In the genomic region with DNA sequence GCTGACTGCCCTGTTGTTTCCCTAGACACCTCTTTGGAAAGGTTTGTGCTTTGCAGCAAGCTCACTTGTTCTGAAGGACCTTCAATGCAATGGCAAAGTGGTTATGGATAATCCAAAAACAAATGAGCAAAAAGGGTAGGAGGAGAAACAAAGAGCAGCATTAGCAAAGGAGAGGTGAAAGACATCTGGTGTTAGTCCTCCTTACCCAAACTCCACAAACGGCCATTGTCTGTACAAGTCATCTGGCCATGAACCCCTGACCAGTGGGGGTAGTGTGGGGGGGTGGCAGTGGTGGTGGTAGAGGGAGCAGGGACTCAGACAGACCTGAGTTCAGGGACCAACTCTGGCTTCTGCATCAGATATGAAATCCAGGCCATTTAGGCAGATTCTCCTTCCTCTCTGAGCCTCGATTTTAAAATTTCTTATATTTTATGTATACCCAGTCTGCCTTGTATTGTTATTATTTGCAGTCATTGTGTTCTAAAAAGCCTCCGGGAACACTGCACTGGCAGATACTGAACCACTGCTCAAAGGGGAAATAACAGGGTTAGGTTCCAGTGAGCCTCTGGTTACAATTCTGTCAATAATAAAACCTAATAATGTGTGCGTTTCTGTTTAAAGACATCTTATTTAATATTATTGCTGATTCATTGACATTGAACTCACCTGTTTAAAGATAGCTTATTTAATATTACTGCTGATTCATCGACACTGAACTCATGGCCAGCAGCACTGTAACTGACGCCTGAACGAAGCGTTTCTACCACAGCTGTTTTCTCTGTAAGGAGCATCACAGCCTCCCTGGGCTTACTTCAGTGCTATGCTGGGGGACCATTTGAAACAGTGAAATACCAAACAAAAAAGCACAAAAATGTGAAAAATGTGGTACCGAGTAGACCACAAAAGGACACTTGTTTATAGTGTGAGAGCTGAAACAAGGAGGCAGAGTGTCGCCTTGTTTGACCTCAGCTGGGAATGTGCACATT, we compare ENCODE assay signal across 23 cellular contexts.
DNase-seq lines count a peak whose midpoint lies in the region; ATAC-seq, FAIRE-seq and TF ChIP-seq lines count a peak whose summit lies in the region.
"Had no signal": no experiment of that assay in that cellular context is flagged by ENCODE, and none has a peak within 500 bp of the region (broad histone marks: within the 10 kb centered on the region; RNA-seq: fewer than 3 reads in every experiment).

No MANE protein-coding gene starts in this region.

- H3K79me2 ChIP-seq in astrocyte (ENCODE audit: insufficient read depth, low read length) = no peaks in the 10 kb centered on the region

- CTCF ChIA-PET in Calu3 (lab: Charles Lee) = no interaction called here

- H2AFZ ChIP-seq in astrocyte (ENCODE audit: low read depth, low read length) = no peak overlapping the region

- WGBS in right cardiac atrium = 66% methylated on average over 10 of the region's 10 CpGs

- H3K36me3 ChIP-seq in astrocyte (ENCODE audit: insufficient read depth, low read length) = no peaks in the 10 kb centered on the region

- intact Hi-C loops in Right ventricle myocardium superior (cut with DNase I) = no loop called here
- intact Hi-C loops in right cardiac atrium (cut with DNase I) = no loop called here
- intact Hi-C loops in Calu3 (cut with micrococcal nuclease; ENCODE audit: unreplicated experiment) = no loop called here

- TF ChIP-seq CTCF in astrocyte (IDR thresholded peaks at IDR 0.05; ENCODE audit: insufficient read depth, low read depth, low read length) = no peak
- no peak for TF ChIP-seq CTCF in glutamatergic neuron (IDR thresholded peaks at IDR 0.05; ENCODE audit: partially characterized antibody, unreplicated experiment)
- no peak for TF ChIP-seq CTCF in Calu3 (IDR thresholded peaks at IDR 0.05; ENCODE audit: unreplicated experiment)
- no peak for TF ChIP-seq CTCF in endothelial cell (IDR thresholded peaks at IDR 0.05; ENCODE audit: unreplicated experiment)

- H3K9me3 Mint-ChIP-seq in astrocyte (ENCODE audit: unreplicated experiment) (peaks cover 3% of the 10 kb centered on the region), glutamatergic neuron (ENCODE audit: unreplicated experiment) (peaks cover 2% of the 10 kb centered on the region), Calu3 (ENCODE audit: low read depth, unreplicated experiment) (no peaks in the 10 kb centered on the region), endothelial cell (ENCODE audit: unreplicated experiment) (no peaks in the 10 kb centered on the region)
- H3K9me3 Mint-ChIP-seq: activated naive CD8-positive, alpha-beta T cell treated with anti-CD3 and anti-CD28 coated beads, Interleukin-2, amount 10 ng/mL, durations not matched to agents 7 days and 5 days; activated T-cell treated with anti-CD3 and anti-CD28 coated beads, Interleukin-2, amount 50 U/mL, for 72 hours; CD4-positive, alpha-beta T cell; IgD-negative memory B cell; natural killer cell had no signal

- no peaks in the 10 kb centered on the region for H4K20me1 ChIP-seq in astrocyte (ENCODE audit: insufficient read depth, low read length)

- H3K4me1 ChIP-seq in right cardiac atrium (ENCODE audit: control insufficient read depth, insufficient read depth, low read length) (no peaks in the 10 kb centered on the region), astrocyte (ENCODE audit: insufficient read depth, low read length) (peaks cover 2% of the 10 kb centered on the region)
- H3K4me1 ChIP-seq: testis had no signal

- H3K4me3 ChIP-seq in right cardiac atrium (ENCODE audit: low read length) = no peak overlapping the region
- no peak overlapping the region for H3K4me3 ChIP-seq in astrocyte (ENCODE audit: insufficient read depth, low read depth, low read length)
- H3K4me3 ChIP-seq: testis had no signal

- ATAC-seq in Right ventricle myocardium superior (ENCODE audit: poor library complexity) (peak; percentile 22), right cardiac atrium (no peak)
- ATAC-seq: activated T-cell treated with anti-CD3 and anti-CD28 coated beads, Interleukin-2, amount 50 U/mL, for 72 hours; esophagus mucosa; natural killer cell; Right ventricle myocardium inferior had no signal

- H3K9ac ChIP-seq in astrocyte (ENCODE audit: low read length) = no peak overlapping the region

- no peak overlapping the region for H3K27ac Mint-ChIP-seq in astrocyte (ENCODE audit: unreplicated experiment)
- H3K27ac Mint-ChIP-seq in glutamatergic neuron (ENCODE audit: unreplicated experiment) = no peak overlapping the region
- no peak overlapping the region for H3K27ac Mint-ChIP-seq in Calu3 (ENCODE audit: unreplicated experiment)
- no peak overlapping the region for H3K27ac Mint-ChIP-seq in endothelial cell (ENCODE audit: unreplicated experiment)
- H3K27ac Mint-ChIP-seq: activated naive CD8-positive, alpha-beta T cell treated with anti-CD3 and anti-CD28 coated beads, Interleukin-2, amount 10 ng/mL, durations not matched to agents 7 days and 5 days; activated T-cell treated with anti-CD3 and anti-CD28 coated beads, Interleukin-2, amount 50 U/mL, for 72 hours; CD4-positive, alpha-beta T cell; IgD-negative memory B cell; natural killer cell had no signal

- H3K4me3 Mint-ChIP-seq in astrocyte (ENCODE audit: unreplicated experiment) = no peak overlapping the region
- no peak overlapping the region for H3K4me3 Mint-ChIP-seq in glutamatergic neuron (ENCODE audit: unreplicated experiment)
- no peak overlapping the region for H3K4me3 Mint-ChIP-seq in Calu3 (ENCODE audit: low read depth, unreplicated experiment)
- H3K4me3 Mint-ChIP-seq in endothelial cell (ENCODE audit: unreplicated experiment) = no peak overlapping the region
- H3K4me3 Mint-ChIP-seq: activated naive CD8-positive, alpha-beta T cell treated with anti-CD3 and anti-CD28 coated beads, Interleukin-2, amount 10 ng/mL, durations not matched to agents 7 days and 5 days; activated T-cell treated with anti-CD3 and anti-CD28 coated beads, Interleukin-2, amount 50 U/mL, for 72 hours; CD4-positive, alpha-beta T cell; IgD-negative memory B cell; natural killer cell had no signal

- peak; percentile 49 for FAIRE-seq in astrocyte (lab: Jason Lieb, UNC)
- FAIRE-seq: A204.1 had no signal

- DNase-seq in Right ventricle myocardium superior = no peak
- no peak for DNase-seq in right cardiac atrium
- DNase-seq in astrocyte (ENCODE audit: low read depth) = peak; percentile 29
- DNase-seq in islet precursor cell = peak; percentile 63
- DNase-seq in HPDE6-E6E7 (ENCODE audit: extremely low spot score) = no peak
- DNase-seq in glutamatergic neuron = no peak
- DNase-seq in Calu3 = no peak
- DNase-seq in endothelial cell (ENCODE audit: low spot score) = no peak
- DNase-seq: activated CD4-positive, CD25-positive, alpha-beta regulatory T cell; activated naive CD8-positive, alpha-beta T cell treated with anti-CD3 and anti-CD28 coated beads, Interleukin-2, amount 10 ng/mL, durations not matched to agents 7 days and 5 days; activated T-cell treated with anti-CD3 and anti-CD28 coated beads, Interleukin-2, amount 50 U/mL, for 72 hours; caudate nucleus; CD4-positive, alpha-beta T cell; DMS53; mammary epithelial cell; natural killer cell; NCI-H187; T-helper 2 cell; testis had no signal

- H3K36me3 Mint-ChIP-seq in astrocyte (ENCODE audit: low read depth, unreplicated experiment) (no peaks in the 10 kb centered on the region), glutamatergic neuron (ENCODE audit: unreplicated experiment) (no peaks in the 10 kb centered on the region), Calu3 (ENCODE audit: insufficient read depth, unreplicated experiment) (no peaks in the 10 kb centered on the region), endothelial cell (ENCODE audit: low read depth, unreplicated experiment) (no peaks in the 10 kb centered on the region)
- H3K36me3 Mint-ChIP-seq: activated naive CD8-positive, alpha-beta T cell treated with anti-CD3 and anti-CD28 coated beads, Interleukin-2, amount 10 ng/mL, durations not matched to agents 7 days and 5 days; natural killer cell had no signal

- H3K27me3 ChIP-seq in right cardiac atrium (ENCODE audit: control insufficient read depth, insufficient read depth) (no peaks in the 10 kb centered on the region), astrocyte (ENCODE audit: insufficient read depth, low read length) (peaks cover 7% of the 10 kb centered on the region)
- H3K27me3 ChIP-seq: testis had no signal

- H3K9me3 ChIP-seq in right cardiac atrium (ENCODE audit: control insufficient read depth, low read length) (no peaks in the 10 kb centered on the region), astrocyte (ENCODE audit: insufficient read depth, low read depth, low read length) (no peaks in the 10 kb centered on the region)
- H3K9me3 ChIP-seq: testis had no signal

- H3K4me1 Mint-ChIP-seq in astrocyte (ENCODE audit: low read depth, unreplicated experiment) (peaks cover 17% of the 10 kb centered on the region), glutamatergic neuron (ENCODE audit: low read depth, unreplicated experiment) (peaks cover 8% of the 10 kb centered on the region), Calu3 (ENCODE audit: low read depth, unreplicated experiment) (no peaks in the 10 kb centered on the region), endothelial cell (ENCODE audit: unreplicated experiment) (no peaks in the 10 kb centered on the region)
- H3K4me1 Mint-ChIP-seq: activated naive CD8-positive, alpha-beta T cell treated with anti-CD3 and anti-CD28 coated beads, Interleukin-2, amount 10 ng/mL, durations not matched to agents 7 days and 5 days; IgD-negative memory B cell; natural killer cell had no signal

- BruUV-seq in Calu3 (replicated peaks; lab: Mats Ljungman, UMichigan) = no TSS peak

- no peak overlapping the region for H3K27ac ChIP-seq in right cardiac atrium (ENCODE audit: low read length)
- no peak overlapping the region for H3K27ac ChIP-seq in astrocyte (ENCODE audit: low read depth, low read length)
- H3K27ac ChIP-seq: testis had no signal

- peaks cover 24% of the 10 kb centered on the region for H3K27me3 Mint-ChIP-seq in astrocyte (ENCODE audit: low read depth, unreplicated experiment)
- H3K27me3 Mint-ChIP-seq in glutamatergic neuron (ENCODE audit: unreplicated experiment) = peaks cover 3% of the 10 kb centered on the region
- H3K27me3 Mint-ChIP-seq in Calu3 (ENCODE audit: unreplicated experiment) = peaks cover 65% of the 10 kb centered on the region
- peaks cover 3% of the 10 kb centered on the region for H3K27me3 Mint-ChIP-seq in endothelial cell (ENCODE audit: unreplicated experiment)
- H3K27me3 Mint-ChIP-seq: IgD-negative memory B cell had no signal

- H3K4me2 ChIP-seq in astrocyte (ENCODE audit: low read length) = no peak overlapping the region

Comparison
In these comparisons a context has a peak if more than half of its experiments do, and no peak if none do; other contexts are left out.
1. DNase-seq: peak in astrocyte (single experiment) and islet precursor cell (single experiment); none in Right ventricle myocardium superior (single experiment), right cardiac atrium (0 of 3), HPDE6-E6E7 (single experiment), glutamatergic neuron (single experiment), Calu3 (single experiment) and endothelial cell (single experiment).